In genomic region chr14:63800083-63800482, GRCh38 we compare ENCODE assay signal across 21 cellular contexts. TPM values are rescaled to one million over a fixed set of nuclear protein-coding genes. Genes with fewer than 3 reads are reported as not detected.
DNase-seq lines count a peak whose midpoint lies in the region; ATAC-seq, FAIRE-seq and TF ChIP-seq lines count a peak whose summit lies in the region.
"Had no signal": no experiment of that assay in that cellular context is flagged by ENCODE, and none has a peak within 500 bp of the region (broad histone marks: within the 10 kb centered on the region; RNA-seq: fewer than 3 reads in every experiment).

No MANE protein-coding gene starts in this region.

- H3K27me3 Mint-ChIP-seq in astrocyte (ENCODE audit: low read depth, unreplicated experiment) (peaks cover 2% of the 10 kb centered on the region), memory B cell (peaks cover 1% of the 10 kb centered on the region)
- peaks cover 9% of the 10 kb centered on the region for H3K27me3 Mint-ChIP-seq in activated CD8-positive, alpha-beta memory T cell treated with anti-CD3 and anti-CD28 coated beads, Interleukin-2, amount 10 ng/mL, durations not matched to agents 7 days and 5 days
- H3K27me3 Mint-ChIP-seq: activated naive CD8-positive, alpha-beta T cell treated with anti-CD3 and anti-CD28 coated beads for 36 hours; CD4-positive, alpha-beta T cell; effector memory CD8-positive, alpha-beta T cell; type B pancreatic cell had no signal

- no peak overlapping the region for H2AFZ ChIP-seq in astrocyte (ENCODE audit: low read depth, low read length)

- no peaks in the 10 kb centered on the region for H3K9me3 ChIP-seq in astrocyte (ENCODE audit: insufficient read depth, low read depth, low read length)
- H3K9me3 ChIP-seq in tibial artery, result no peaks in the 10 kb centered on the region
- H3K9me3 ChIP-seq: gastroesophageal sphincter, sigmoid colon had no signal

- FAIRE-seq in astrocyte (lab: Jason Lieb, UNC), result no peak

- H4K20me1 ChIP-seq in astrocyte (ENCODE audit: insufficient read depth, low read length), result no peaks in the 10 kb centered on the region

- H3K27ac ChIP-seq in astrocyte (ENCODE audit: low read depth, low read length), result no peak overlapping the region
- peak overlapping the region in 1 of 2 donors; percentile 31 for H3K27ac ChIP-seq in tibial artery
- H3K27ac ChIP-seq: HL-60, sigmoid colon had no signal

- no peak for ATAC-seq in memory B cell (ENCODE audit: low read depth)
- ATAC-seq in activated CD8-positive, alpha-beta memory T cell treated with anti-CD3 and anti-CD28 coated beads, Interleukin-2, amount 10 ng/mL, durations not matched to agents 7 days and 5 days, result no peak
- ATAC-seq in activated CD4-positive, CD25-positive, alpha-beta regulatory T cell treated with anti-CD3 and anti-CD28 coated beads, Interleukin-2, amount 50 U/mL, for 24 hours, result no peak
- ATAC-seq: effector memory CD8-positive, alpha-beta T cell; gastroesophageal sphincter had no signal

- intact Hi-C loops in tibial artery (cut with DNase I; ENCODE audit: low total_unique reads), result no loop called here

- no peak overlapping the region for H3K9ac ChIP-seq in astrocyte (ENCODE audit: low read length)

- H3K36me3 ChIP-seq in astrocyte (ENCODE audit: insufficient read depth, low read length), result no peaks in the 10 kb centered on the region
- no peaks in the 10 kb centered on the region for H3K36me3 ChIP-seq in tibial artery
- H3K36me3 ChIP-seq: gastroesophageal sphincter, sigmoid colon had no signal

- CTCF ChIA-PET in activated CD8-positive, alpha-beta memory T cell treated with anti-CD3 and anti-CD28 coated beads, Interleukin-2, amount 10 ng/mL, durations not matched to agents 7 days and 5 days (lab: Charles Lee), result interaction anchor here (0.6 to 3.1 kb wide), 10 partner anchors 11 to 504 kb away, joined by 3 to 31 read pairs (median 4); partner anchors contain the start of gene SYNE2

- no peak overlapping the region for H3K27ac Mint-ChIP-seq in astrocyte (ENCODE audit: unreplicated experiment)
- peak overlapping the region; percentile 70 for H3K27ac Mint-ChIP-seq in memory B cell
- H3K27ac Mint-ChIP-seq in activated CD8-positive, alpha-beta memory T cell treated with anti-CD3 and anti-CD28 coated beads, Interleukin-2, amount 10 ng/mL, durations not matched to agents 7 days and 5 days, result no peak overlapping the region
- H3K27ac Mint-ChIP-seq: activated naive CD8-positive, alpha-beta T cell treated with anti-CD3 and anti-CD28 coated beads for 36 hours; CD4-positive, alpha-beta T cell; nephron progenitor cell; type B pancreatic cell had no signal

- H3K4me1 Mint-ChIP-seq in astrocyte (ENCODE audit: low read depth, unreplicated experiment) (no peaks in the 10 kb centered on the region), memory B cell (peaks cover 2% of the 10 kb centered on the region)
- H3K4me1 Mint-ChIP-seq in activated CD8-positive, alpha-beta memory T cell treated with anti-CD3 and anti-CD28 coated beads, Interleukin-2, amount 10 ng/mL, durations not matched to agents 7 days and 5 days, result peaks cover 10% of the 10 kb centered on the region
- H3K4me1 Mint-ChIP-seq: nephron progenitor cell had no signal

- H3K9me3 Mint-ChIP-seq in astrocyte (ENCODE audit: unreplicated experiment) (peaks cover 5% of the 10 kb centered on the region), memory B cell (no peaks in the 10 kb centered on the region)
- H3K9me3 Mint-ChIP-seq in activated CD8-positive, alpha-beta memory T cell treated with anti-CD3 and anti-CD28 coated beads, Interleukin-2, amount 10 ng/mL, durations not matched to agents 7 days and 5 days (ENCODE audit: low read depth), result no peaks in the 10 kb centered on the region
- H3K9me3 Mint-ChIP-seq: activated naive CD8-positive, alpha-beta T cell treated with anti-CD3 and anti-CD28 coated beads for 36 hours; CD4-positive, alpha-beta T cell; effector memory CD8-positive, alpha-beta T cell had no signal

- H3K4me1 ChIP-seq in astrocyte (ENCODE audit: insufficient read depth, low read length), result no peaks in the 10 kb centered on the region
- peaks cover 0 to 13% (median 4%) of the 10 kb centered on the region in 4 donors for H3K4me1 ChIP-seq in tibial artery

- H3K79me2 ChIP-seq in astrocyte (ENCODE audit: insufficient read depth, low read length), result no peaks in the 10 kb centered on the region

- H3K4me3 ChIP-seq in astrocyte (ENCODE audit: insufficient read depth, low read depth, low read length) (no peak overlapping the region), tibial artery (peak overlapping the region; percentile 13 to 38)
- H3K4me3 ChIP-seq: lung had no signal

- H3K27me3 ChIP-seq in astrocyte (ENCODE audit: insufficient read depth, low read length) (no peaks in the 10 kb centered on the region), tibial artery (no peaks in the 10 kb centered on the region)
- H3K27me3 ChIP-seq: gastroesophageal sphincter, sigmoid colon had no signal

- DNase-seq in NCI-H524 (lab: John Stamatoyannopoulos, UW) (peak; percentile 29 to 34), NCI-H524 treated with DMSO at 0.1 percent for 48 hours (lab: John Stamatoyannopoulos, UW) (no peak), astrocyte (ENCODE audit: low read depth) (no peak), memory B cell (ENCODE audit: low spot score in 2 of 2) (no peak), tibial artery (no peak), NCI-H510A treated with DMSO at 0.1 percent for 48 hours (lab: John Stamatoyannopoulos, UW) (no peak)
- no peak for DNase-seq in activated CD8-positive, alpha-beta memory T cell treated with anti-CD3 and anti-CD28 coated beads, Interleukin-2, amount 10 ng/mL, durations not matched to agents 7 days and 5 days
- DNase-seq: 8988T; activated CD4-positive, alpha-beta T cell treated with anti-CD3 and anti-CD28 coated beads, Interleukin-2, amount 50 U/mL, for 1 hour; activated naive CD8-positive, alpha-beta T cell treated with anti-CD3 and anti-CD28 coated beads for 36 hours; CD4-positive, alpha-beta T cell; effector memory CD8-positive, alpha-beta T cell; nephron progenitor cell; NK-92 treated with Interleukin-12 subunit alpha and Interleukin-12 subunit beta, amount 100 ng/mL, for 24 hours; sigmoid colon; stimulated activated CD4-positive, alpha-beta T cell treated with anti-CD3 and anti-CD28 coated beads, Interleukin-4, amount 100 ng/mL, for 24 hours had no signal

- H3K4me3 Mint-ChIP-seq in astrocyte (ENCODE audit: unreplicated experiment) (no peak overlapping the region), memory B cell (no peak overlapping the region)
- H3K4me3 Mint-ChIP-seq in activated CD8-positive, alpha-beta memory T cell treated with anti-CD3 and anti-CD28 coated beads, Interleukin-2, amount 10 ng/mL, durations not matched to agents 7 days and 5 days, result no peak overlapping the region
- H3K4me3 Mint-ChIP-seq: activated naive CD8-positive, alpha-beta T cell treated with anti-CD3 and anti-CD28 coated beads for 36 hours; CD4-positive, alpha-beta T cell; nephron progenitor cell; type B pancreatic cell had no signal

- H3K36me3 Mint-ChIP-seq in astrocyte (ENCODE audit: low read depth, unreplicated experiment) (no peaks in the 10 kb centered on the region), memory B cell (no peaks in the 10 kb centered on the region)
- H3K36me3 Mint-ChIP-seq in activated CD8-positive, alpha-beta memory T cell treated with anti-CD3 and anti-CD28 coated beads, Interleukin-2, amount 10 ng/mL, durations not matched to agents 7 days and 5 days, result no peaks in the 10 kb centered on the region
- H3K36me3 Mint-ChIP-seq: activated naive CD8-positive, alpha-beta T cell treated with anti-CD3 and anti-CD28 coated beads for 36 hours; type B pancreatic cell had no signal

- peak overlapping the region; percentile 53 for H3K4me2 ChIP-seq in astrocyte (ENCODE audit: low read length)

- no peak for TF ChIP-seq CTCF in astrocyte (IDR thresholded peaks at IDR 0.05; ENCODE audit: insufficient read depth, low read depth, low read length)
- TF ChIP-seq CTCF in tibial artery (IDR thresholded peaks at IDR 0.05), result no peak

RNA-seq across cellular contexts. Expression of gene SYNE2, which starts 52.7 kb away (rescaled TPM):
- 5.1 and 5.7 TPM in 2 replicates for total RNA-seq in astrocyte
- total RNA-seq in activated CD8-positive, alpha-beta memory T cell treated with anti-CD3 and anti-CD28 coated beads, Interleukin-2, amount 10 ng/mL, durations not matched to agents 7 days and 5 days, result 100 to 1,000 TPM in 1 of 2 experiments, 10 to 100 TPM in 1; 69.3 to 143 TPM

Comparison
In these comparisons a context has a peak if more than half of its experiments do, and no peak if none do; other contexts are left out.
1. DNase-seq: peak in NCI-H524 (2 of 2); none in NCI-H524 treated with DMSO at 0.1 percent for 48 hours (single experiment), astrocyte (single experiment), memory B cell (0 of 2), tibial artery (0 of 2), NCI-H510A treated with DMSO at 0.1 percent for 48 hours (single experiment) and activated CD8-positive, alpha-beta memory T cell treated with anti-CD3 and anti-CD28 coated beads, Interleukin-2, amount 10 ng/mL, durations not matched to agents 7 days and 5 days (single experiment).
2. RNA of gene SYNE2, which starts 52.7 kb away (total RNA-seq): 69.3 to 143 TPM in activated CD8-positive, alpha-beta memory T cell treated with anti-CD3 and anti-CD28 coated beads, Interleukin-2, amount 10 ng/mL, durations not matched to agents 7 days and 5 days; 5.1 to 5.7 TPM in astrocyte; every median in the first group is over 10 times any median in the second.